Comparison of ENCODE assay signal across 1 cellular context in genomic region chr12:33653362-33653761, GRCh38.
TF ChIP-seq lines count a peak whose summit lies in the region.

No MANE protein-coding gene starts in this region.

TF ChIP-seq in K562, 482 proteins besides CTCF, POLR2A, EP300 and RAD21 (continued from another document):
- TF ChIP-seq ZBTB43 (CRISPR knock-in tag; IDR thresholded peaks at IDR 0.05) (no peak), MCM5 (IDR thresholded peaks at IDR 0.05; ENCODE audit: low read depth) (no peak), ZNF695 (CRISPR knock-in tag; IDR thresholded peaks at IDR 0.05) (no peak), ZNF512 (tag; IDR thresholded peaks at IDR 0.05) (no peak), CBFA2T3 (IDR thresholded peaks at IDR 0.05) (peak; percentile 74), ZBTB17 (CRISPR knock-in tag; IDR thresholded peaks at IDR 0.05) (no peak), MTA1 (IDR thresholded peaks at IDR 0.05; ENCODE audit: borderline replicate concordance) (no peak), TARDBP (IDR thresholded peaks at IDR 0.05) (no peak), ZNF407 (IDR thresholded peaks at IDR 0.05; ENCODE audit: low read depth) (no peak), PTRF (tag; IDR thresholded peaks at IDR 0.05) (no peak), SMARCA4 (IDR thresholded peaks at IDR 0.05) (peak; percentile 40; the same call in 1 of the 2 replicates), ATF2 (CRISPR knock-in tag; IDR thresholded peaks at IDR 0.05) (no peak), JUND (IDR thresholded peaks at IDR 0.05; ENCODE audit: borderline replicate concordance, low read depth, low read length) (peak; percentile 70), JUND (tag; IDR thresholded peaks at IDR 0.05; ENCODE audit: borderline replicate concordance, low read depth, low read length) (no peak; the same call in 2 of the 3 replicates), ZNF592 (IDR thresholded peaks at IDR 0.05) (no peak), RERE (CRISPR knock-in tag; IDR thresholded peaks at IDR 0.05; ENCODE audit: borderline replicate concordance) (no peak), NFXL1 (CRISPR knock-in tag; IDR thresholded peaks at IDR 0.05) (no peak), MECOM (CRISPR knock-in tag; IDR thresholded peaks at IDR 0.05) (no peak), MEF2D (tag; conservative IDR thresholded peaks at IDR 0.05; ENCODE audit: low read depth) (no peak), ESRRA (IDR thresholded peaks at IDR 0.05; ENCODE audit: borderline replicate concordance, low read depth) (no peak), THRA (IDR thresholded peaks at IDR 0.05) (no peak), TEAD1 (CRISPR knock-in tag; IDR thresholded peaks at IDR 0.05) (no peak)
